In the genomic region with DNA sequence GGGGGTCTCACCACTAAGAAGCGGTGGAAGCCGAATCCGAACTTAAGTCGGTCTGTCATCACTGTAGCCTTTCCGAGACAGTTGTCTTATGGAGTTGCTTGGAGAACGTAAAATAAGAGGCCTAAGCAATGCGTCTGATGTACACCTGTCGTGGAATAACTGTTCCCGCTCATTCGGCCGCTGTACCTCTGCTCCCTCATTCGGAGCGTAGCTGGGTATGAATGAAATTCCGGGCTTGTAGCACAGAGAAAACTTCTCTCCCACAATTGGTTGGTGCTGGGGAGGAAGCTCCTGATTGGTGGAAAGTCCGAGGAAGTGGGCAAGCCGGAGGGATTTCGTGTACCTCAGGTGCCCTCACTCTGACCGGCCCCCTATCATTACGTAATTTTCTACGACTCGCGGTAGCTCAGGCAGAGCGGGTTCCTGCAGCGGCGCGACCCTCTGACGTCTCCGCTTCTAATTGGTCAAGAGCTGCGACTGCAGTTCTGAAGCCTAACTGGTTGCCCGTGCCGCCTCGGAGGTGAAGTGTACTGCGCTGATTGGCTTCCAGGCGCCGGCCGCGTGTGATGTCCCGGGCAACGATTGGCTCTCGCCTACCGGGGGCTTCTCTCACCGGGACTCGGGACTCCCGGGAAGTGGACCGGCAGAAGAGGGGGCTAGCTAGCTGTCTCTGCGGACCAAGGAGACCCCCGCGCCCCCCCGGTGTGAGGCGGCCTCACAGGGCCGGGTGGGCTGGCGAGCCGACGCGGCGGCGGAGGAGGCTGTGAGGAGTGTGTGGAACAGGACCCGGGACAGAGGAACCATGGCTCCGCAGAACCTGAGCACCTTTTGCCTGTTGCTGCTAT, we compare ENCODE assay signal across 1 cellular context.
TF ChIP-seq lines count a peak whose summit lies in the region.

A gene (plus strand): TSS at position 625 of the 845 bp plus-strand sequence. CDS start 178 bp downstream, at position 803.

TF ChIP-seq in HEK293, 187 proteins besides CTCF, POLR2A, EP300 and RAD21 (continued from another document):
- TF ChIP-seq, protein P1, sequence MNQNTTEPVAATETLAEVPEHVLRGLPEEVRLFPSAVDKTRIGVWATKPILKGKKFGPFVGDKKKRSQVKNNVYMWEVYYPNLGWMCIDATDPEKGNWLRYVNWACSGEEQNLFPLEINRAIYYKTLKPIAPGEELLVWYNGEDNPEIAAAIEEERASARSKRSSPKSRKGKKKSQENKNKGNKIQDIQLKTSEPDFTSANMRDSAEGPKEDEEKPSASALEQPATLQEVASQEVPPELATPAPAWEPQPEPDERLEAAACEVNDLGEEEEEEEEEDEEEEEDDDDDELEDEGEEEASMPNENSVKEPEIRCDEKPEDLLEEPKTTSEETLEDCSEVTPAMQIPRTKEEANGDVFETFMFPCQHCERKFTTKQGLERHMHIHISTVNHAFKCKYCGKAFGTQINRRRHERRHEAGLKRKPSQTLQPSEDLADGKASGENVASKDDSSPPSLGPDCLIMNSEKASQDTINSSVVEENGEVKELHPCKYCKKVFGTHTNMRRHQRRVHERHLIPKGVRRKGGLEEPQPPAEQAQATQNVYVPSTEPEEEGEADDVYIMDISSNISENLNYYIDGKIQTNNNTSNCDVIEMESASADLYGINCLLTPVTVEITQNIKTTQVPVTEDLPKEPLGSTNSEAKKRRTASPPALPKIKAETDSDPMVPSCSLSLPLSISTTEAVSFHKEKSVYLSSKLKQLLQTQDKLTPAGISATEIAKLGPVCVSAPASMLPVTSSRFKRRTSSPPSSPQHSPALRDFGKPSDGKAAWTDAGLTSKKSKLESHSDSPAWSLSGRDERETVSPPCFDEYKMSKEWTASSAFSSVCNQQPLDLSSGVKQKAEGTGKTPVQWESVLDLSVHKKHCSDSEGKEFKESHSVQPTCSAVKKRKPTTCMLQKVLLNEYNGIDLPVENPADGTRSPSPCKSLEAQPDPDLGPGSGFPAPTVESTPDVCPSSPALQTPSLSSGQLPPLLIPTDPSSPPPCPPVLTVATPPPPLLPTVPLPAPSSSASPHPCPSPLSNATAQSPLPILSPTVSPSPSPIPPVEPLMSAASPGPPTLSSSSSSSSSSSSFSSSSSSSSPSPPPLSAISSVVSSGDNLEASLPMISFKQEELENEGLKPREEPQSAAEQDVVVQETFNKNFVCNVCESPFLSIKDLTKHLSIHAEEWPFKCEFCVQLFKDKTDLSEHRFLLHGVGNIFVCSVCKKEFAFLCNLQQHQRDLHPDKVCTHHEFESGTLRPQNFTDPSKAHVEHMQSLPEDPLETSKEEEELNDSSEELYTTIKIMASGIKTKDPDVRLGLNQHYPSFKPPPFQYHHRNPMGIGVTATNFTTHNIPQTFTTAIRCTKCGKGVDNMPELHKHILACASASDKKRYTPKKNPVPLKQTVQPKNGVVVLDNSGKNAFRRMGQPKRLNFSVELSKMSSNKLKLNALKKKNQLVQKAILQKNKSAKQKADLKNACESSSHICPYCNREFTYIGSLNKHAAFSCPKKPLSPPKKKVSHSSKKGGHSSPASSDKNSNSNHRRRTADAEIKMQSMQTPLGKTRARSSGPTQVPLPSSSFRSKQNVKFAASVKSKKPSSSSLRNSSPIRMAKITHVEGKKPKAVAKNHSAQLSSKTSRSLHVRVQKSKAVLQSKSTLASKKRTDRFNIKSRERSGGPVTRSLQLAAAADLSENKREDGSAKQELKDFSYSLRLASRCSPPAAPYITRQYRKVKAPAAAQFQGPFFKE (tag by site-specific recombination; IDR thresholded peaks at IDR 0.05; ENCODE audit: borderline replicate concordance), result no peak
- no peak for TF ChIP-seq ZNF311 (tag by site-specific recombination; IDR thresholded peaks at IDR 0.05; ENCODE audit: borderline replicate concordance)
- TF ChIP-seq, protein P2, sequence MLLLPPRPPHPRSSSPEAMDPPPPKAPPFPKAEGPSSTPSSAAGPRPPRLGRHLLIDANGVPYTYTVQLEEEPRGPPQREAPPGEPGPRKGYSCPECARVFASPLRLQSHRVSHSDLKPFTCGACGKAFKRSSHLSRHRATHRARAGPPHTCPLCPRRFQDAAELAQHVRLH (tag by site-specific recombination; IDR thresholded peaks at IDR 0.05), result no peak
- no peak for TF ChIP-seq MEIS1 (CRISPR knock-in tag; IDR thresholded peaks at IDR 0.05; ENCODE audit: borderline replicate concordance)
- TF ChIP-seq ZNF561 (tag by site-specific recombination; IDR thresholded peaks at IDR 0.05; ENCODE audit: borderline replicate concordance), result no peak
- 0 out of 2 replicates have a peak, but pooled peaks have one; percentile 27 for TF ChIP-seq OSR2 (tag by site-specific recombination; IDR thresholded peaks at IDR 0.05)
- TF ChIP-seq ZNF248 (tag by site-specific recombination; IDR thresholded peaks at IDR 0.05), result no peak
- TF ChIP-seq YY2 (tag by site-specific recombination; IDR thresholded peaks at IDR 0.05), result no peak
- TF ChIP-seq, protein P3, sequence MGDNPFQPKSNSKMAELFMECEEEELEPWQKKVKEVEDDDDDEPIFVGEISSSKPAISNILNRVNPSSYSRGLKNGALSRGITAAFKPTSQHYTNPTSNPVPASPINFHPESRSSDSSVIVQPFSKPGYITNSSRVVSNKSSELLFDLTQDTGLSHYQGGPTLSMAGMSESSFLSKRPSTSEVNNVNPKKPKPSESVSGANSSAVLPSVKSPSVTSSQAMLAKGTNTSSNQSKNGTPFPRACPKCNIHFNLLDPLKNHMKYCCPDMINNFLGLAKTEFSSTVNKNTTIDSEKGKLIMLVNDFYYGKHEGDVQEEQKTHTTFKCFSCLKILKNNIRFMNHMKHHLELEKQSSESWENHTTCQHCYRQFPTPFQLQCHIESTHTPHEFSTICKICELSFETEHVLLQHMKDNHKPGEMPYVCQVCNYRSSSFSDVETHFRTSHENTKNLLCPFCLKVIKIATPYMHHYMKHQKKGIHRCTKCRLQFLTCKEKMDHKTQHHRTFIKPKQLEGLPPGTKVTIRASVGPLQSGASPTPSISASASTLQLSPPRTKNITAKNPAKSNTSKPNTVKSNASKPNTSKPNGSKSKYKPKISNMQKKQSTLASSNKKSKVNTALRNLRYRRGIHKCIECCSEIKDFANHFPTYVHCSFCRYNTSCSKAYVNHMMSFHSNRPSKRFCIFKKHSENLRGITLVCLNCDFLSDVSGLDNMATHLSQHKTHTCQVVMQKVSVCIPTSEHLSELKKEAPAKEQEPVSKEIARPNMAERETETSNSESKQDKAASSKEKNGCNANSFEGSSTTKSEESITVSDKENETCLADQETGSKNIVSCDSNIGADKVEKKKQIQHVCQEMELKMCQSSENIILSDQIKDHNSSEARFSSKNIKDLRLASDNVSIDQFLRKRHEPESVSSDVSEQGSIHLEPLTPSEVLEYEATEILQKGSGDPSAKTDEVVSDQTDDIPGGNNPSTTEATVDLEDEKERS (tag by site-specific recombination; IDR thresholded peaks at IDR 0.05), result no peak
- TF ChIP-seq, protein P4, sequence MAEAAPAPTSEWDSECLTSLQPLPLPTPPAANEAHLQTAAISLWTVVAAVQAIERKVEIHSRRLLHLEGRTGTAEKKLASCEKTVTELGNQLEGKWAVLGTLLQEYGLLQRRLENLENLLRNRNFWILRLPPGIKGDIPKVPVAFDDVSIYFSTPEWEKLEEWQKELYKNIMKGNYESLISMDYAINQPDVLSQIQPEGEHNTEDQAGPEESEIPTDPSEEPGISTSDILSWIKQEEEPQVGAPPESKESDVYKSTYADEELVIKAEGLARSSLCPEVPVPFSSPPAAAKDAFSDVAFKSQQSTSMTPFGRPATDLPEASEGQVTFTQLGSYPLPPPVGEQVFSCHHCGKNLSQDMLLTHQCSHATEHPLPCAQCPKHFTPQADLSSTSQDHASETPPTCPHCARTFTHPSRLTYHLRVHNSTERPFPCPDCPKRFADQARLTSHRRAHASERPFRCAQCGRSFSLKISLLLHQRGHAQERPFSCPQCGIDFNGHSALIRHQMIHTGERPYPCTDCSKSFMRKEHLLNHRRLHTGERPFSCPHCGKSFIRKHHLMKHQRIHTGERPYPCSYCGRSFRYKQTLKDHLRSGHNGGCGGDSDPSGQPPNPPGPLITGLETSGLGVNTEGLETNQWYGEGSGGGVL (tag by site-specific recombination; IDR thresholded peaks at IDR 0.05), result no peak
- TF ChIP-seq ZNF2 (tag by site-specific recombination; IDR thresholded peaks at IDR 0.05), result peak; percentile 33
- TF ChIP-seq, protein P5, sequence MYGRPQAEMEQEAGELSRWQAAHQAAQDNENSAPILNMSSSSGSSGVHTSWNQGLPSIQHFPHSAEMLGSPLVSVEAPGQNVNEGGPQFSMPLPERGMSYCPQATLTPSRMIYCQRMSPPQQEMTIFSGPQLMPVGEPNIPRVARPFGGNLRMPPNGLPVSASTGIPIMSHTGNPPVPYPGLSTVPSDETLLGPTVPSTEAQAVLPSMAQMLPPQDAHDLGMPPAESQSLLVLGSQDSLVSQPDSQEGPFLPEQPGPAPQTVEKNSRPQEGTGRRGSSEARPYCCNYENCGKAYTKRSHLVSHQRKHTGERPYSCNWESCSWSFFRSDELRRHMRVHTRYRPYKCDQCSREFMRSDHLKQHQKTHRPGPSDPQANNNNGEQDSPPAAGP (tag by site-specific recombination; IDR thresholded peaks at IDR 0.05), result no peak
- TF ChIP-seq ZNF423 (tag by site-specific recombination; IDR thresholded peaks at IDR 0.05), result no peak
- no peak for TF ChIP-seq ZNF624 (tag by site-specific recombination; IDR thresholded peaks at IDR 0.05)
- no peak for TF ChIP-seq GLI2 (tag by site-specific recombination; IDR thresholded peaks at IDR 0.05; ENCODE audit: borderline replicate concordance, low read depth)
- TF ChIP-seq ZNF585B (tag by site-specific recombination; IDR thresholded peaks at IDR 0.05), result no peak
- TF ChIP-seq ZNF701 (tag by site-specific recombination; IDR thresholded peaks at IDR 0.05), result no peak
- no peak for TF ChIP-seq GFI1B (tag by site-specific recombination; IDR thresholded peaks at IDR 0.05)
- TF ChIP-seq, protein P6, sequence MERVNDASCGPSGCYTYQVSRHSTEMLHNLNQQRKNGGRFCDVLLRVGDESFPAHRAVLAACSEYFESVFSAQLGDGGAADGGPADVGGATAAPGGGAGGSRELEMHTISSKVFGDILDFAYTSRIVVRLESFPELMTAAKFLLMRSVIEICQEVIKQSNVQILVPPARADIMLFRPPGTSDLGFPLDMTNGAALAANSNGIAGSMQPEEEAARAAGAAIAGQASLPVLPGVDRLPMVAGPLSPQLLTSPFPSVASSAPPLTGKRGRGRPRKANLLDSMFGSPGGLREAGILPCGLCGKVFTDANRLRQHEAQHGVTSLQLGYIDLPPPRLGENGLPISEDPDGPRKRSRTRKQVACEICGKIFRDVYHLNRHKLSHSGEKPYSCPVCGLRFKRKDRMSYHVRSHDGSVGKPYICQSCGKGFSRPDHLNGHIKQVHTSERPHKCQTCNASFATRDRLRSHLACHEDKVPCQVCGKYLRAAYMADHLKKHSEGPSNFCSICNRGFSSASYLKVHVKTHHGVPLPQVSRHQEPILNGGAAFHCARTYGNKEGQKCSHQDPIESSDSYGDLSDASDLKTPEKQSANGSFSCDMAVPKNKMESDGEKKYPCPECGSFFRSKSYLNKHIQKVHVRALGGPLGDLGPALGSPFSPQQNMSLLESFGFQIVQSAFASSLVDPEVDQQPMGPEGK (tag by site-specific recombination; IDR thresholded peaks at IDR 0.05), result peak; percentile 82
- no peak for TF ChIP-seq HOXA7 (CRISPR knock-in tag; IDR thresholded peaks at IDR 0.05; ENCODE audit: borderline replicate concordance)
- no peak for TF ChIP-seq ZNF514 (tag by site-specific recombination; IDR thresholded peaks at IDR 0.05)
- no peak for TF ChIP-seq ZNF221 (tag by site-specific recombination; IDR thresholded peaks at IDR 0.05; ENCODE audit: borderline replicate concordance)
- no peak for TF ChIP-seq ZNF433 (tag by site-specific recombination; IDR thresholded peaks at IDR 0.05; ENCODE audit: low read depth)
- no peak for TF ChIP-seq ZNF169 (tag by site-specific recombination; IDR thresholded peaks at IDR 0.05)
- TF ChIP-seq ZNF626 (tag by site-specific recombination; IDR thresholded peaks at IDR 0.05), result no peak
- no peak for TF ChIP-seq KLF16 (tag by site-specific recombination; IDR thresholded peaks at IDR 0.05)
- no peak for TF ChIP-seq ZNF416 (tag by site-specific recombination; IDR thresholded peaks at IDR 0.05)
- TF ChIP-seq, protein P7, sequence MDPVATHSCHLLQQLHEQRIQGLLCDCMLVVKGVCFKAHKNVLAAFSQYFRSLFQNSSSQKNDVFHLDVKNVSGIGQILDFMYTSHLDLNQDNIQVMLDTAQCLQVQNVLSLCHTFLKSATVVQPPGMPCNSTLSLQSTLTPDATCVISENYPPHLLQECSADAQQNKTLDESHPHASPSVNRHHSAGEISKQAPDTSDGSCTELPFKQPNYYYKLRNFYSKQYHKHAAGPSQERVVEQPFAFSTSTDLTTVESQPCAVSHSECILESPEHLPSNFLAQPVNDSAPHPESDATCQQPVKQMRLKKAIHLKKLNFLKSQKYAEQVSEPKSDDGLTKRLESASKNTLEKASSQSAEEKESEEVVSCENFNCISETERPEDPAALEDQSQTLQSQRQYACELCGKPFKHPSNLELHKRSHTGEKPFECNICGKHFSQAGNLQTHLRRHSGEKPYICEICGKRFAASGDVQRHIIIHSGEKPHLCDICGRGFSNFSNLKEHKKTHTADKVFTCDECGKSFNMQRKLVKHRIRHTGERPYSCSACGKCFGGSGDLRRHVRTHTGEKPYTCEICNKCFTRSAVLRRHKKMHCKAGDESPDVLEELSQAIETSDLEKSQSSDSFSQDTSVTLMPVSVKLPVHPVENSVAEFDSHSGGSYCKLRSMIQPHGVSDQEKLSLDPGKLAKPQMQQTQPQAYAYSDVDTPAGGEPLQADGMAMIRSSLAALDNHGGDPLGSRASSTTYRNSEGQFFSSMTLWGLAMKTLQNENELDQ (tag by site-specific recombination; IDR thresholded peaks at IDR 0.05; ENCODE audit: low read depth), result no peak
- TF ChIP-seq ZNF146 (tag by site-specific recombination; IDR thresholded peaks at IDR 0.05), result no peak
- peak; percentile 97 for TF ChIP-seq ZNF629 (tag by site-specific recombination; IDR thresholded peaks at IDR 0.05)
- TF ChIP-seq ZNF426 (tag by site-specific recombination; IDR thresholded peaks at IDR 0.05), result no peak
